In genomic region chr17:39969375-39969774, GRCh38 we compare ENCODE assay signal across 25 cellular contexts. TPM values are rescaled to one million over a fixed set of nuclear protein-coding genes. Genes with fewer than 3 reads are reported as not detected.
DNase-seq lines count a peak whose midpoint lies in the region; ATAC-seq, FAIRE-seq and TF ChIP-seq lines count a peak whose summit lies in the region.
"Had no signal": no experiment of that assay in that cellular context is flagged by ENCODE, and none has a peak within 500 bp of the region (broad histone marks: within the 10 kb centered on the region; RNA-seq: fewer than 3 reads in every experiment).

No MANE protein-coding gene starts in this region.

- WGBS in heart left ventricle, 4 donors: 76 to 88% (median 79%) methylated on average over 6 of the region's 6 CpGs
- 73 to 84% methylated on average over 6 of the region's 6 CpGs for WGBS in pancreas, 2 donors

- no peak for FAIRE-seq in pancreas (lab: Jason Lieb, UNC)
- FAIRE-seq: A549, D721Med, GM12878, GM18507, H54 had no signal

- H3K27ac ChIP-seq in heart left ventricle: peak overlapping the region in 1 of 12 donors; percentile 69
- H3K27ac ChIP-seq in pancreas: no peak overlapping the region
- H3K27ac ChIP-seq: A549 had no signal

- no peak for ATAC-seq in Right ventricle myocardium superior (ENCODE audit: poor library complexity)
- ATAC-seq in heart left ventricle: no peak
- no peak for ATAC-seq in HG03571 (IDR thresholded peaks at IDR 0.05; ENCODE audit: unreplicated experiment)
- no peak for ATAC-seq in pancreas
- ATAC-seq: CD8-positive, alpha-beta T cell; GM12878 had no signal

- H3K9me3 Mint-ChIP-seq in dendritic cell treated with granulocyte-macrophage colony-stimulating factor and Interleukin-4, amounts not matched to agents 40 ng/mL and 50 ng/mL, for 4 days: no peaks in the 10 kb centered on the region
- no peaks in the 10 kb centered on the region for H3K9me3 Mint-ChIP-seq in nephron progenitor cell
- H3K9me3 Mint-ChIP-seq: CD8-positive, alpha-beta T cell; HFFc6 had no signal

- no peak overlapping the region for H3K4me3 Mint-ChIP-seq in dendritic cell treated with granulocyte-macrophage colony-stimulating factor and Interleukin-4, amounts not matched to agents 40 ng/mL and 50 ng/mL, for 4 days
- H3K4me3 Mint-ChIP-seq in nephron progenitor cell: no peak overlapping the region
- H3K4me3 Mint-ChIP-seq: CD4-positive, CD25-positive, alpha-beta regulatory T cell; CD8-positive, alpha-beta T cell; HFFc6 had no signal

- H3K36me3 ChIP-seq in heart left ventricle (no peaks in the 10 kb centered on the region), pancreas (no peaks in the 10 kb centered on the region)
- H3K36me3 ChIP-seq: HAP-1 had no signal

- H3K4me3 ChIP-seq in heart left ventricle: no peak overlapping the region
- no peak overlapping the region for H3K4me3 ChIP-seq in pancreas
- H3K4me3 ChIP-seq: A549, GM12878, HAP-1 had no signal

- H3K9me3 ChIP-seq in heart left ventricle (no peaks in the 10 kb centered on the region), pancreas (no peaks in the 10 kb centered on the region)
- H3K9me3 ChIP-seq: A549, Caco-2, HAP-1 had no signal

- no peaks in the 10 kb centered on the region for H3K36me3 Mint-ChIP-seq in dendritic cell treated with granulocyte-macrophage colony-stimulating factor and Interleukin-4, amounts not matched to agents 40 ng/mL and 50 ng/mL, for 4 days (ENCODE audit: low read depth)
- H3K36me3 Mint-ChIP-seq in nephron progenitor cell (ENCODE audit: low read depth): no peaks in the 10 kb centered on the region
- H3K36me3 Mint-ChIP-seq: CD8-positive, alpha-beta T cell had no signal

- TF ChIP-seq CTCF in heart left ventricle (IDR thresholded peaks at IDR 0.05) (no peak), nephron progenitor cell (IDR thresholded peaks at IDR 0.05) (no peak), pancreas (IDR thresholded peaks at IDR 0.05) (no peak)

- peaks cover 10% of the 10 kb centered on the region for H3K27me3 Mint-ChIP-seq in dendritic cell treated with granulocyte-macrophage colony-stimulating factor and Interleukin-4, amounts not matched to agents 40 ng/mL and 50 ng/mL, for 4 days
- peaks cover 67% of the 10 kb centered on the region for H3K27me3 Mint-ChIP-seq in nephron progenitor cell (ENCODE audit: low read depth, poor library complexity)

- H3K4me1 Mint-ChIP-seq in dendritic cell treated with granulocyte-macrophage colony-stimulating factor and Interleukin-4, amounts not matched to agents 40 ng/mL and 50 ng/mL, for 4 days (ENCODE audit: low read depth): peaks cover 86% of the 10 kb centered on the region
- H3K4me1 Mint-ChIP-seq in nephron progenitor cell: no peaks in the 10 kb centered on the region

- intact Hi-C loops in Right ventricle myocardium superior (cut with DNase I) (no loop called here), heart left ventricle (cut with DNase I) (no loop called here), head of caudate nucleus (cut with DNase I) (no loop called here), pancreas (cut with DNase I) (no loop called here)
- intact Hi-C loops in dendritic cell treated with granulocyte-macrophage colony-stimulating factor and Interleukin-4, amounts not matched to agents 40 ng/mL and 50 ng/mL, for 4 days (cut with micrococcal nuclease): no loop called here

- H3K27ac Mint-ChIP-seq in dendritic cell treated with granulocyte-macrophage colony-stimulating factor and Interleukin-4, amounts not matched to agents 40 ng/mL and 50 ng/mL, for 4 days: peak overlapping the region; percentile 91
- H3K27ac Mint-ChIP-seq in nephron progenitor cell: peak overlapping the region; percentile 30
- H3K27ac Mint-ChIP-seq: CD8-positive, alpha-beta T cell; HFFc6 had no signal

- no peak for TF ChIP-seq POLR2A in heart left ventricle (IDR thresholded peaks at IDR 0.05)

- H3K27me3 ChIP-seq in heart left ventricle: peaks cover 0 to 7% (median 0%) of the 10 kb centered on the region in 9 donors
- no peaks in the 10 kb centered on the region for H3K27me3 ChIP-seq in pancreas

- DNase-seq in Right ventricle myocardium superior (peak; percentile 20), heart left ventricle (no peak), nephron progenitor cell (no peak), head of caudate nucleus (no peak), pancreas (no peak)
- DNase-seq: 8988T; C1 segment of cervical spinal cord; Caco-2; CD4-positive, CD25-positive, alpha-beta regulatory T cell; CD8-positive, alpha-beta T cell; DMS 273 treated with DMSO at 0.1 percent for 48 hours; DMS79; EL; GDM1; GOT3; HFFc6 had no signal

- H3K4me1 ChIP-seq in heart left ventricle: peaks cover 0 to 66% (median 0%) of the 10 kb centered on the region in 12 donors
- H3K4me1 ChIP-seq in pancreas: no peaks in the 10 kb centered on the region
- H3K4me1 ChIP-seq: A549, Caco-2, HAP-1 had no signal

RNA-seq across cellular contexts. Expression of gene GSDMA, which starts 6.6 kb away (rescaled TPM):
- total RNA-seq in Right ventricle myocardium superior (0.40 TPM), heart left ventricle (1 to 10 TPM in 2 of 9 donors, under 1 TPM in 5, not detected in 2; 0.35 to 3.7 (median 0.52) TPM), pancreas (under 1 TPM in 2 of 6 donors, not detected in 4; 0.09 to 0.73 TPM)
- polyA plus RNA-seq in heart left ventricle (under 1 TPM in 1 of 2 donors, not detected in 1; 0.08 TPM), pancreas (not detected)
- total RNA-seq: Caco-2, GM12878 had no signal
- polyA plus RNA-seq: A549, BJ had no signal

RNA-seq across cellular contexts. Expression of gene PSMD3, which starts 11.2 kb away (rescaled TPM):
- total RNA-seq in Right ventricle myocardium superior: 88.0 TPM
- total RNA-seq in heart left ventricle: 100 to 1,000 TPM in 2 of 9 donors, 10 to 100 TPM in 7; 68.9 to 117 (median 83.3) TPM
- polyA plus RNA-seq in heart left ventricle: 100 to 1,000 TPM in 1 of 2 donors, 10 to 100 TPM in 1; 72.6 to 142 TPM
- 10 to 100 TPM; 34.2 to 43.5 (median 39.5) TPM for total RNA-seq in pancreas
- 10 to 100 TPM; 32.0 to 41.7 TPM for polyA plus RNA-seq in pancreas

RNA-seq across cellular contexts. Expression of gene LRRC3C, which starts 41.8 kb away (rescaled TPM):
- total RNA-seq in Right ventricle myocardium superior (not detected), heart left ventricle (not detected), pancreas (not detected)
- polyA plus RNA-seq in heart left ventricle (not detected), pancreas (not detected)
- total RNA-seq: Caco-2; CD4-positive, CD25-positive, alpha-beta regulatory T cell; CD8-positive, alpha-beta T cell; GM12878; HFFc6 had no signal
- polyA plus RNA-seq: A549, BJ, GM12878 had no signal

RNA-seq across cellular contexts. Expression of gene ORMDL3, which starts 42.0 kb away (rescaled TPM):
- total RNA-seq in Right ventricle myocardium superior: 37.5 TPM
- total RNA-seq in heart left ventricle: 100 to 1,000 TPM in 1 of 9 donors, 10 to 100 TPM in 8; 40.0 to 111 (median 59.2) TPM
- polyA plus RNA-seq in heart left ventricle: 10 to 100 TPM; 49.9 to 64.0 TPM
- total RNA-seq in pancreas: 10 to 100 TPM; 45.0 to 78.1 (median 61.6) TPM
- 10 to 100 TPM; 36.4 to 44.0 TPM for polyA plus RNA-seq in pancreas

RNA-seq across cellular contexts. Expression of gene CSF3, which starts 45.9 kb away (rescaled TPM):
- total RNA-seq in Right ventricle myocardium superior (not detected), heart left ventricle (1 to 10 TPM in 1 of 9 donors, under 1 TPM in 1, not detected in 7; 0.80 to 1.3 TPM), pancreas (under 1 TPM in 2 of 6 donors, not detected in 4; 0.16 to 0.20 TPM)
- polyA plus RNA-seq in heart left ventricle (under 1 TPM; 0.14 to 0.46 TPM), pancreas (1 to 10 TPM in 1 of 2 donors, under 1 TPM in 1; 0.27 to 3.5 TPM)
- total RNA-seq: Caco-2; CD4-positive, CD25-positive, alpha-beta regulatory T cell; CD8-positive, alpha-beta T cell had no signal
- polyA plus RNA-seq: A549; BJ; CD4-positive, CD25-positive, alpha-beta regulatory T cell had no signal
